In the genomic region with DNA sequence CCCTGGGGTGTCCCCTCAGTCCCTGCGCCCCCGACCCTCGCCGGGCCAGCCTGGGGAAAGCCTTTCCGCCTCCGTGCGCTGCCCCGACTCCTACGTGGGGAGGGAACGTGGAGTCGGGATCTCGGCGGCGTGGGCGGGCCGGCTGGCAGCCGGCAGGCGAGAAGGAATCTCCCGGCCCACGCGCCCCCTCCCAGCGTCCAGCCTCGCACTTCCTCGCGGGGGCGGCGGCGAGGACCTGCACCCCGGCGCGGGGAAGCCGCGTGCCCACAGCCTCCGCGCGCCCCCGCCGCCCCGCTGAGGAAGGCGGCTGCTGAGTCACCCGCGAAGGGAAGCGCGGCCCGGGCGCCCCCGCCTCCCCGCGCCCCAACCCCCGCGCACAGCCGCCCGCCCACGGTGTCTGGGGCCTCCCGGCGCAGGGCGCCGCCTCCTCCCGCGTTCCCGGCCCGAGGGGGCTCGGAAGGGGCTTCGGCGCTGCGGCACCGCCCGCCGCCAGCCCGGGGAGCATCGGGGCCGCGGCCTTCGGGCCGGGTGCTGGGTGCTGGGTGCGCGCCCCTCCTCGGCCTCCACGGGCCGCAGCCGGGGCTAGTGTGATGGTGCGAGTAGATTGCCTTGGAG, we compare ENCODE assay signal across 9 cellular contexts. TPM values are rescaled to one million over a fixed set of nuclear protein-coding genes. Genes with fewer than 3 reads are reported as not detected.
A peak's percentile ranks its signal among the peaks of the same experiment; 100 is the strongest.
DNase-seq lines count a peak whose midpoint lies in the region; TF ChIP-seq lines count a peak whose summit lies in the region.
"Not testable (repeated sequence)": the region's sequence is repeated elsewhere in the genome, so short reads cannot be mapped to it uniquely, and the experiment has no call there.
"Had no signal": no experiment of that assay in that cellular context is flagged by ENCODE, and none has a peak within 500 bp of the region (broad histone marks: within the 10 kb centered on the region; RNA-seq: fewer than 3 reads in every experiment).

No MANE protein-coding gene starts in this region.

- not testable (repeated sequence) for H2AFZ ChIP-seq in SK-N-SH (ENCODE audit: low read depth)

- H3K27ac ChIP-seq in SK-N-SH (ENCODE audit: low read depth in 2 of 2, low read length in 1 of 2); esophagus muscularis mucosa (replicated peaks in 1 of 4): not testable (repeated sequence)

- peak; percentile 76 for DNase-seq in H7
- DNase-seq in SK-N-SH, result peak; percentile 67
- peak; percentile 45 for DNase-seq in activated T-cell treated with anti-CD3 and anti-CD28 coated beads for 4 hours
- DNase-seq in esophagus muscularis mucosa (ENCODE audit: extremely low spot score), result not testable (repeated sequence)
- peak; percentile 47 for DNase-seq in nephron progenitor cell
- peak; percentile 54 for DNase-seq in stimulated activated CD4-positive, alpha-beta T cell treated with anti-CD3 and anti-CD28 coated beads, Interleukin-2, amount 100 ng/mL, for 4 hours (ENCODE audit: low read depth)

- not testable (repeated sequence) for TF ChIP-seq CTCF in SK-N-SH (IDR thresholded peaks at IDR 0.05); esophagus muscularis mucosa (IDR thresholded peaks at IDR 0.05); nephron progenitor cell (IDR thresholded peaks at IDR 0.05)

- POLR2A ChIA-PET in SK-N-SH (lab: Yijun Ruan, JAX), result not testable (repeated sequence)

- H3K9me2 ChIP-seq in SK-N-SH, result not testable (repeated sequence)

- not testable (repeated sequence) for H3K4me3 Mint-ChIP-seq in nephron progenitor cell

- not testable (repeated sequence) for H3K36me3 ChIP-seq in H7 (replicated peaks; ENCODE audit: control insufficient read depth, insufficient read depth, low read length); SK-N-SH (replicated peaks in 1 of 2; ENCODE audit: control insufficient read depth in 1 of 2, insufficient read depth in 2 of 2, low read length in 1 of 2); esophagus muscularis mucosa

- not testable (repeated sequence) for H4K20me1 ChIP-seq in SK-N-SH (ENCODE audit: insufficient read depth)

- not testable (repeated sequence) for TF ChIP-seq EP300 in SK-N-SH (IDR thresholded peaks at IDR 0.05; ENCODE audit: borderline replicate concordance in 1 of 2, low read depth in 1 of 2, low read length in 1 of 2); esophagus muscularis mucosa (IDR thresholded peaks at IDR 0.05)

- intact Hi-C loops in esophagus muscularis mucosa (cut with DNase I), result not testable (repeated sequence)

- not testable (repeated sequence) for H3F3A ChIP-seq in SK-N-SH (replicated peaks; ENCODE audit: insufficient read depth)

- H3K79me2 ChIP-seq in SK-N-SH (ENCODE audit: insufficient read depth), result not testable (repeated sequence)

- not testable (repeated sequence) for H3K4me3 ChIP-seq in H7 (ENCODE audit: insufficient read depth, low read depth, low read length); SK-N-SH (ENCODE audit: low read depth in 2 of 2, low read length in 1 of 2)
- peak overlapping the region; percentile 18 to 48 (median 30) for H3K4me3 ChIP-seq in esophagus muscularis mucosa
- H3K4me3 ChIP-seq in iPS-18c (ENCODE audit: insufficient read depth, low read depth, low read length), result 0 out of 2 replicates have a peak overlapping the region, but pooled peaks have one; percentile 15

- TF ChIP-seq POLR2A in esophagus muscularis mucosa (IDR thresholded peaks at IDR 0.05; ENCODE audit: low read depth), result not testable (repeated sequence)

- not testable (repeated sequence) for H3K27ac Mint-ChIP-seq in nephron progenitor cell

- H3K9ac ChIP-seq in SK-N-SH, result not testable (repeated sequence)

- H3K27me3 ChIP-seq in H7 (ENCODE audit: control insufficient read depth, insufficient read depth, low read length) (peaks cover 43% of the 10 kb centered on the region), SK-N-SH (ENCODE audit: insufficient read depth) (peaks cover 31% of the 10 kb centered on the region), esophagus muscularis mucosa (peaks cover 0 to 76% (median 14%) of the 10 kb centered on the region in 4 donors)

- H3K4me2 ChIP-seq in SK-N-SH, result not testable (repeated sequence)

- CTCF ChIA-PET in SK-N-SH (lab: Yijun Ruan, JAX), result not testable (repeated sequence)

- H3K27me3 Mint-ChIP-seq in nephron progenitor cell (ENCODE audit: low read depth, poor library complexity), result peaks cover 92% of the 10 kb centered on the region

- H3K4me1 ChIP-seq in SK-N-SH (ENCODE audit: control insufficient read depth in 1 of 2, insufficient read depth in 2 of 2, low read depth in 1 of 2, low read length in 1 of 2); esophagus muscularis mucosa: not testable (repeated sequence)

- not testable (repeated sequence) for H3K4me1 Mint-ChIP-seq in nephron progenitor cell

- TF ChIP-seq RAD21 in SK-N-SH (IDR thresholded peaks at IDR 0.05; ENCODE audit: low read length), result not testable (repeated sequence)

- H3K36me3 Mint-ChIP-seq in nephron progenitor cell (ENCODE audit: low read depth), result not testable (repeated sequence)

- H3K9me3 Mint-ChIP-seq in nephron progenitor cell, result not testable (repeated sequence)

- 17% methylated on average over 7 of the region's 82 CpGs for WGBS in SK-N-SH (ENCODE audit: low lambda C conversion rate)
- WGBS in esophagus muscularis mucosa, result 4% methylated on average over 18 of the region's 82 CpGs

- not testable (repeated sequence) for H3K9me3 ChIP-seq in SK-N-SH; esophagus muscularis mucosa; iPS-18c (ENCODE audit: control insufficient read depth, insufficient read depth, low read length)

RNA-seq across cellular contexts. Expression of a gene that starts 11.3 kb away (rescaled TPM):
- total RNA-seq in H7 (2014; rRNA removed; shearing (Covaris generic)), result 0.45 and 0.81 TPM in 2 replicates
- polyA plus RNA-seq in SK-N-SH (2012; rRNA removed), result 0.02 and 0.08 TPM in 2 replicates
- polyA plus RNA-seq in SK-N-SH (2012; cell fraction: cytosol; rRNA removed), result 0.04 and 0.07 TPM in 2 replicates
- polyA plus RNA-seq in SK-N-SH (2012; cell fraction: nucleus; rRNA removed), result 0.19 and 0.47 TPM in 2 replicates
- 1 to 10 TPM in 2 of 4 donors, under 1 TPM in 2; 0.26 to 2.3 (median 1.4) TPM for total RNA-seq in esophagus muscularis mucosa
- total RNA-seq: MCF 10A, PC-9 had no signal
